In genomic region chr6:27694547-27694874, GRCh38 we compare ENCODE assay signal across 10 cellular contexts.
DNase-seq lines count a peak whose midpoint lies in the region; ATAC-seq and TF ChIP-seq lines count a peak whose summit lies in the region.
"Had no signal": no experiment of that assay in that cellular context is flagged by ENCODE, and none has a peak within 500 bp of the region (broad histone marks: within the 10 kb centered on the region; RNA-seq: fewer than 3 reads in every experiment).

No MANE protein-coding gene starts in this region.

- H3K36me3 ChIP-seq in CD4-positive, CD25-positive, alpha-beta regulatory T cell (ENCODE audit: control insufficient read depth, insufficient read depth, low read length), result no peaks in the 10 kb centered on the region
- no peaks in the 10 kb centered on the region for H3K36me3 ChIP-seq in mucosa of rectum (ENCODE audit: control insufficient read depth in 2 of 2, insufficient read depth in 2 of 2, low read length in 2 of 2)

- peak overlapping the region; percentile 95 for H3K4me3 ChIP-seq in CD4-positive, CD25-positive, alpha-beta regulatory T cell (ENCODE audit: low read depth, low read length)
- H3K4me3 ChIP-seq in mucosa of rectum (ENCODE audit: low read length in 2 of 2), result peak overlapping the region; percentile 69 to 93

- H3K36me3 Mint-ChIP-seq in CD4-positive, CD25-positive, alpha-beta regulatory T cell, result peaks cover 4% of the 10 kb centered on the region
- H3K36me3 Mint-ChIP-seq in brain, result peaks cover 13% of the 10 kb centered on the region

- peak overlapping the region; percentile 89 to 96 (median 92) for H3K27ac Mint-ChIP-seq in CD4-positive, CD25-positive, alpha-beta regulatory T cell
- H3K27ac Mint-ChIP-seq in brain, result peak overlapping the region; percentile 15 to 95 (median 87)

- no peak for DNase-seq in CD4-positive, CD25-positive, alpha-beta regulatory T cell
- no peak for DNase-seq in T1000 (lab: John Stamatoyannopoulos, UW)
- DNase-seq: NK-92 treated with Interleukin-12 subunit alpha and Interleukin-12 subunit beta, amount 100 ng/mL, for 24 hours; psoas muscle had no signal

- H3K9ac ChIP-seq in mucosa of rectum (ENCODE audit: low read depth in 1 of 2, low read length in 2 of 2), result peak overlapping the region; percentile 75 to 76

- peaks cover 17 to 45% (median 31%) of the 10 kb centered on the region in 4 donors for H3K4me1 Mint-ChIP-seq in CD4-positive, CD25-positive, alpha-beta regulatory T cell
- H3K4me1 Mint-ChIP-seq in brain, result peaks cover 41% of the 10 kb centered on the region

- no peak for ATAC-seq in CD4-positive, CD25-positive, alpha-beta regulatory T cell (ENCODE audit: low read depth in 2 of 2)
- peak; percentile 16 for ATAC-seq in HG03432 (IDR thresholded peaks at IDR 0.05; ENCODE audit: unreplicated experiment)
- ATAC-seq in GM18868 (IDR thresholded peaks at IDR 0.05; ENCODE audit: unreplicated experiment), result no peak
- ATAC-seq in activated CD4-positive, CD25-positive, alpha-beta regulatory T cell treated with anti-CD3 and anti-CD28 coated beads, Interleukin-2, amount 50 U/mL, for 24 hours, result no peak
- no peak for ATAC-seq in GM21515 (IDR thresholded peaks at IDR 0.05; ENCODE audit: unreplicated experiment)
- ATAC-seq: psoas muscle had no signal

- peaks cover 11% of the 10 kb centered on the region for H3K27me3 Mint-ChIP-seq in CD4-positive, CD25-positive, alpha-beta regulatory T cell
- peaks cover 16% of the 10 kb centered on the region for H3K27me3 Mint-ChIP-seq in brain

- peaks cover 0 to 3% (median 0%) of the 10 kb centered on the region in 7 donors for H3K9me3 Mint-ChIP-seq in CD4-positive, CD25-positive, alpha-beta regulatory T cell
- H3K9me3 Mint-ChIP-seq in brain, result peaks cover 0 to 4% (median 0%) of the 10 kb centered on the region in 5 experiments

- no peaks in the 10 kb centered on the region for H3K27me3 ChIP-seq in CD4-positive, CD25-positive, alpha-beta regulatory T cell (ENCODE audit: control insufficient read depth, insufficient read depth, low read length)
- H3K27me3 ChIP-seq in mucosa of rectum (ENCODE audit: control insufficient read depth in 2 of 2, insufficient read depth in 2 of 2, low read length in 2 of 2), result no peaks in the 10 kb centered on the region

- H3K27ac ChIP-seq in CD4-positive, CD25-positive, alpha-beta regulatory T cell (ENCODE audit: insufficient read depth, low read length, poor library complexity, severe bottlenecking), result peak overlapping the region; percentile 36
- H3K27ac ChIP-seq in mucosa of rectum (ENCODE audit: low read depth in 2 of 2, low read length in 2 of 2), result peak overlapping the region in 1 of 2 donors; percentile 87
- H3K27ac ChIP-seq: psoas muscle had no signal

- H3K9me3 ChIP-seq in CD4-positive, CD25-positive, alpha-beta regulatory T cell (ENCODE audit: control insufficient read depth in 2 of 2, low read length in 2 of 2), result no peaks in the 10 kb centered on the region
- no peaks in the 10 kb centered on the region for H3K9me3 ChIP-seq in mucosa of rectum (ENCODE audit: control insufficient read depth in 2 of 2, low read length in 2 of 2)
- H3K9me3 ChIP-seq: psoas muscle had no signal

- H3K4me3 Mint-ChIP-seq in CD4-positive, CD25-positive, alpha-beta regulatory T cell, result peak overlapping the region; percentile 89 to 98 (median 98)
- H3K4me3 Mint-ChIP-seq in brain, result peak overlapping the region; percentile 94 to 100 (median 96)

- peaks cover 5% of the 10 kb centered on the region for H3K4me1 ChIP-seq in CD4-positive, CD25-positive, alpha-beta regulatory T cell (ENCODE audit: control insufficient read depth, insufficient read depth, low read length, poor library complexity, severe bottlenecking)
- peaks cover 0 to 7% of the 10 kb centered on the region in 2 donors for H3K4me1 ChIP-seq in mucosa of rectum (ENCODE audit: control insufficient read depth in 2 of 2, insufficient read depth in 2 of 2, low read length in 2 of 2)
- H3K4me1 ChIP-seq: psoas muscle had no signal

- TF ChIP-seq CTCF in brain (conservative IDR thresholded peaks at IDR 0.05), result no peak
